In the genomic region with DNA sequence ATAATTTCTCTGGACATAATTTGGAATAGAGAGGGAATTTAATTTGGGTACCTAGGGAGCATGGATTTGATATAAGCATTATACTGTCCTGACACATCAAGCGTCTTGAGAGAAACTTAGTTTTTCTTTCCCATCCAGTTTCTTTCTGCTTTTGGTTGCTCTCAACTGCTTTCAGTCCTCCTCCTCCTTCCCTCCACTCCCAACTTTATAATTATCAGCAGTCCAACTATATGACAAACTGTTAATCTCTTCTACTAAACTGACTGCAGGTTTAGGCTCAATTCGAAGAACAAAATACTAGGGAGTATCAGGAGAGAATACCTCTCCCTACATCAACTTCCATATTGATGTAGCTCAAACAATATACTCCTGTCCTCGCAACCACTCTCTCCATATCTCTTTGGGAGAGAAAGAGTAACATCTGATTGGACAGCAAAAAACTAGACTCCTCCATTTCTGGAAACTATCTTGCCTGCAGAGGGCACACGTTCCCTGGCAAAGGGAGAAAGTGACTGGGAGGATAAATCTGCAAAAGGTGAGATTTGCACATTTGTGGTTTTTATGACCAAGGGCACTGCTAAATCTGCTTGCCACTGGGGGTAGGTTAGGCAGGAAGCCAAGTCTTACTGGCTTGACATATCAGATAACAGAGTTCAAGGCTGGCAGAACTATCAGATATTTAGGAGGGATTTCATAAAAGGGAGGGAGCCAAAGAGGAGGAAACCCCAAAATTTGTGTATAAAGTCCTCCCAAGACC, we compare ENCODE assay signal across 8 cellular contexts. TPM values are rescaled to one million over a fixed set of nuclear protein-coding genes. Genes with fewer than 3 reads are reported as not detected.
A peak's percentile ranks its signal among the peaks of the same experiment; 100 is the strongest.
DNase-seq lines count a peak whose midpoint lies in the region; ATAC-seq, FAIRE-seq and TF ChIP-seq lines count a peak whose summit lies in the region.

No MANE protein-coding gene starts in this region.

- no peak for TF ChIP-seq POLR2A in GM12878 (IDR thresholded peaks at IDR 0.05; ENCODE audit: low read depth, low read length)

- ATAC-seq in GM12878 (peak; percentile 97), GM18861 (IDR thresholded peaks at IDR 0.05; ENCODE audit: unreplicated experiment) (no peak)

- H3K27ac ChIP-seq in GM12878 (ENCODE audit: control insufficient read depth, insufficient read depth), result no peak overlapping the region

- H3K36me3 ChIP-seq in GM06990 (ENCODE audit: control insufficient read depth, insufficient read depth, low read length), result no peaks in the 10 kb centered on the region
- no peaks in the 10 kb centered on the region for H3K36me3 ChIP-seq in GM12878 (ENCODE audit: control insufficient read depth in 2 of 2, insufficient read depth in 2 of 2, low read length in 1 of 2)

- FAIRE-seq in A204.1 (lab: Jason Lieb, UNC) (peak; percentile 93), GM12878 (lab: Jason Lieb, UNC) (peak; percentile 96), islet of Langerhans (lab: Jason Lieb, UNC) (peak; percentile 97)

- POLR2A ChIA-PET in GM12878 (lab: Charles Lee), result interaction anchor here (0.5 kb wide), 1 partner anchor 603 kb away, joined by 4 read pairs; no protein-coding TSS in a partner anchor

- in situ Hi-C loops in GM12878 (cut with MboI), result no loop called here

- BruUV-seq in GM12878 (replicated peaks; lab: Mats Ljungman, UMichigan), result no TSS peak

- H3K4me1 ChIP-seq in GM12878 (ENCODE audit: control insufficient read depth, insufficient read depth, low read length), result peaks cover 5% of the 10 kb centered on the region; the same call in 1 of the 2 replicates

- no peaks in the 10 kb centered on the region for H3K79me2 ChIP-seq in GM12878 (ENCODE audit: control insufficient read depth, insufficient read depth, low read length)

- WGBS in GM12878 (ENCODE audit: insufficient coverage, insufficient replicate concordance, low lambda C conversion rate, missing lambda C conversion rate), result 26% methylated on average over 4 of the region's 4 CpGs

- H3K27me3 ChIP-seq in GM06990 (replicated peaks; ENCODE audit: control insufficient read depth, insufficient read depth, low read length) (no peaks in the 10 kb centered on the region), GM12878 (replicated peaks in 1 of 2; ENCODE audit: control insufficient read depth in 2 of 2, insufficient read depth in 2 of 2, low read length in 1 of 2) (no peaks in the 10 kb centered on the region)

- H3K9ac ChIP-seq in GM12878 (ENCODE audit: control insufficient read depth, insufficient read depth, low read length), result no peak overlapping the region

- peak; percentile 90 for TF ChIP-seq RAD21 in GM12878 (IDR thresholded peaks at IDR 0.05; ENCODE audit: insufficient read depth, low read depth, low read length)

- peak; percentile 20 for DNase-seq in GM06990 (ENCODE audit: extremely low read depth, insufficient read length)
- no peak for DNase-seq in LNCaP clone FGC (ENCODE audit: low read depth)
- DNase-seq in SK-N-DZ (ENCODE audit: low spot score), result peak; percentile 52
- peak; percentile 61 for DNase-seq in GM12878 (ENCODE audit: low read depth, low spot score)
- DNase-seq in stimulated activated CD8-positive, alpha-beta memory T cell treated with anti-CD3 and anti-CD28 coated beads, Interleukin-12 subunit alpha, Interleukin-12 subunit beta, amount 100 ng/mL, for 1 hour (ENCODE audit: low read depth), result peak; percentile 5

- SMC1A ChIA-PET in GM12878 (lab: Charles Lee; ENCODE audit: uncharacterized antibody, unreplicated experiment), result interaction anchor here (1.1 to 1.7 kb wide), 5 partner anchors 39 to 256 kb away, joined by 3 to 9 read pairs (median 6); partner anchors contain the start of gene WDR12

- peak overlapping the region; percentile 59 for H2AFZ ChIP-seq in GM12878 (ENCODE audit: control insufficient read depth, low read depth, low read length)

- H3K4me3 ChIP-seq in GM06990 (replicated peaks; ENCODE audit: low read depth, low read length), result no peak overlapping the region
- H3K4me3 ChIP-seq in LNCaP clone FGC (ENCODE audit: low read depth, low read length), result no peak overlapping the region
- no peak overlapping the region for H3K4me3 ChIP-seq in GM12878

- no peak for TF ChIP-seq EP300 in GM12878 (IDR thresholded peaks at IDR 0.05; ENCODE audit: borderline replicate concordance in 1 of 2, control insufficient read depth in 1 of 2, low read depth in 2 of 2, low read length in 2 of 2)

- no peaks in the 10 kb centered on the region for H3K9me3 ChIP-seq in GM12878 (replicated peaks; ENCODE audit: control insufficient read depth, insufficient read depth, low read length)

- intact Hi-C loops in GM12878 (cut with micrococcal nuclease; ENCODE audit: unreplicated experiment), result loop anchor here (1.0 to 10.0 kb wide), 7 partner anchors 39 to 983 kb away; no protein-coding TSS in a partner anchor

- CTCF ChIA-PET in GM12878 (lab: Yijun Ruan, JAX), result interaction anchor here (0.7 to 1.5 kb wide), 15 partner anchors 9 to 622 kb away, joined by 3 to 8 read pairs (median 3); no protein-coding TSS in a partner anchor

- peak overlapping the region; percentile 13; the same call in 1 of the 2 replicates for H3K4me2 ChIP-seq in GM12878 (ENCODE audit: control insufficient read depth, insufficient read depth)

- RAD21 ChIA-PET in GM12878 (lab: Charles Lee; ENCODE audit: unreplicated experiment), result interaction anchor here (1.0 to 1.5 kb wide), 4 partner anchors 39 to 624 kb away, joined by 3 to 5 read pairs (median 4); no protein-coding TSS in a partner anchor

- peak; percentile 58 for TF ChIP-seq CTCF in GM06990 (IDR thresholded peaks at IDR 0.05; ENCODE audit: insufficient read depth, low read length, poor library complexity, severe bottlenecking)
- TF ChIP-seq CTCF in LNCaP clone FGC (IDR thresholded peaks at IDR 0.05; ENCODE audit: control insufficient read depth, extremely low read depth, insufficient read depth), result peak; percentile 76
- peak; percentile 70 to 84 (median 71) for TF ChIP-seq CTCF in GM12878 (IDR thresholded peaks at IDR 0.05 in 2 of 3, conservative IDR thresholded peaks at IDR 0.05 in 1 of 3; ENCODE audit: control insufficient read depth in 2 of 3, extremely low read depth in 1 of 3, insufficient read depth in 1 of 3, low read depth in 3 of 3, low read length in 3 of 3)

- H4K20me1 ChIP-seq in GM12878 (ENCODE audit: control insufficient read depth, insufficient read depth), result no peaks in the 10 kb centered on the region

TF ChIP-seq in GM12878, 131 proteins besides CTCF, POLR2A, EP300 and RAD21 (continues in another document):
- TF ChIP-seq HSF1 (IDR thresholded peaks at IDR 0.05; ENCODE audit: low read depth, low read length), result no peak
- TF ChIP-seq NBN (IDR thresholded peaks at IDR 0.05), result 0 out of 2 replicates have a peak, but pooled peaks have one; percentile 13
- TF ChIP-seq GABPA (IDR thresholded peaks at IDR 0.05; ENCODE audit: low read depth), result no peak
- TF ChIP-seq SMARCA5 (IDR thresholded peaks at IDR 0.05), result peak; percentile 44; the same call in 1 of the 2 replicates
- no peak for TF ChIP-seq PBX3 (IDR thresholded peaks at IDR 0.05; ENCODE audit: insufficient replicate concordance, low read depth, low read length)
- TF ChIP-seq, protein P1, sequence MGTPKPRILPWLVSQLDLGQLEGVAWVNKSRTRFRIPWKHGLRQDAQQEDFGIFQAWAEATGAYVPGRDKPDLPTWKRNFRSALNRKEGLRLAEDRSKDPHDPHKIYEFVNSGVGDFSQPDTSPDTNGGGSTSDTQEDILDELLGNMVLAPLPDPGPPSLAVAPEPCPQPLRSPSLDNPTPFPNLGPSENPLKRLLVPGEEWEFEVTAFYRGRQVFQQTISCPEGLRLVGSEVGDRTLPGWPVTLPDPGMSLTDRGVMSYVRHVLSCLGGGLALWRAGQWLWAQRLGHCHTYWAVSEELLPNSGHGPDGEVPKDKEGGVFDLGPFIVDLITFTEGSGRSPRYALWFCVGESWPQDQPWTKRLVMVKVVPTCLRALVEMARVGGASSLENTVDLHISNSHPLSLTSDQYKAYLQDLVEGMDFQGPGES (IDR thresholded peaks at IDR 0.05), result no peak

RNA-seq across cellular contexts. Expression of gene ICA1L, which starts 40.1 kb away (rescaled TPM):
- polyA plus RNA-seq in SK-N-DZ (2014; cell fraction: cytosol; rRNA removed), result 6.5 and 7.0 TPM in 2 replicates
- 7.8 and 19.4 TPM in 2 replicates for polyA plus RNA-seq in SK-N-DZ (2014; cell fraction: nucleus; rRNA removed)
- 24.9 and 28.1 TPM in 2 replicates for total RNA-seq in GM12878 (2013; cell fraction: nucleolus; rRNA removed)
- total RNA-seq in GM12878 (2014; rRNA removed) (2.9 and 5.8 TPM in 2 replicates), GM12878 (2014; rRNA removed; fragmentation: Illumina TruSeq; extraction: Trizol) (4.3 TPM in 2 replicates), GM12878 (2021) (2.8 and 5.1 TPM in 2 replicates)
- polyA plus RNA-seq in GM12878 (2011; ENCODE audit: low read depth), result 0.63 TPM
- polyA plus RNA-seq in GM12878 (2011; rRNA removed) (7.4 and 12.7 TPM in 2 replicates), GM12878 (2014; fragmentation: Illumina TruSeq; extraction: Trizol) (5.4 and 6.0 TPM in 2 replicates), GM12878 (2014; fragmentation: Nextera tagmentation; extraction: Ambion mirVana) (1 to 10 TPM in 1 of 2 experiments, under 1 TPM in 1; 0.85 to 1.2 TPM), GM12878 (2014; rRNA removed) (4.1 and 5.6 TPM in 2 replicates), GM12878 (2016; fragmentation: Nextera tagmentation; extraction: Ambion mirVana) (1 to 10 TPM; 2.0 to 2.8 TPM)
- polyA plus RNA-seq in GM12878 (2011; cell fraction: cytosol; rRNA removed), result 2.2 and 2.5 TPM in 2 replicates
- polyA plus RNA-seq in GM12878 (2011; cell fraction: nucleus; rRNA removed), result 6.4 and 8.7 TPM in 2 replicates
- polyA plus RNA-seq in GM12878 (2012), result 1.6 TPM in 2 replicates
- 5.4 and 9.9 TPM in 2 replicates for polyA minus RNA-seq in GM12878 (2011; rRNA and poly(A)+ RNA removed)
- 1.1 and 6.5 TPM in 2 replicates for polyA minus RNA-seq in GM12878 (2011; cell fraction: cytosol; rRNA and poly(A)+ RNA removed)
- 3.4 and 8.9 TPM in 2 replicates for polyA minus RNA-seq in GM12878 (2011; cell fraction: nucleus; rRNA and poly(A)+ RNA removed)
